In genomic region chr17:78046923-78047322, GRCh38 we compare ENCODE assay signal across 10 cellular contexts.
"Had no signal": no experiment of that assay in that cellular context is flagged by ENCODE, and none has a peak within 500 bp of the region (broad histone marks: within the 10 kb centered on the region; RNA-seq: fewer than 3 reads in every experiment).

No MANE protein-coding gene starts in this region.

- H3K27ac ChIP-seq: hepatocyte, parathyroid adenoma, thyroid gland had no signal

- H3K4me1 ChIP-seq: thyroid gland had no signal

- H3K27me3 ChIP-seq: hepatocyte, thyroid gland had no signal

- H3K4me3 ChIP-seq: hepatocyte, thyroid gland had no signal

- ATAC-seq: activated CD4-positive, CD25-positive, alpha-beta regulatory T cell treated with anti-CD3 and anti-CD28 coated beads, Interleukin-2, amount 50 U/mL, for 24 hours; stimulated activated effector memory CD8-positive, alpha-beta T cell treated with anti-CD3 and anti-CD28 coated beads, Interleukin-12 subunit alpha, Interleukin-12 subunit beta, amount 100 ng/mL, for 72 hours had no signal

- H3K4me3 Mint-ChIP-seq: activated T-helper 1 cell treated with anti-CD3 and anti-CD28 coated beads, Interleukin-12 subunit alpha, Interleukin-12 subunit beta, Interleukin-2, Interleukin-4 antibody, amounts not matched to agents 30 ng/mL and 10 ng/mL and 1 ng/mL, durations not matched to agents 14 hours and 24 hours and 36 hours; stimulated activated effector memory CD8-positive, alpha-beta T cell treated with anti-CD3 and anti-CD28 coated beads, Interleukin-12 subunit alpha, Interleukin-12 subunit beta, amount 100 ng/mL, for 72 hours had no signal

- H2AFZ ChIP-seq: hepatocyte, parathyroid adenoma had no signal

- H3K9ac ChIP-seq: parathyroid adenoma had no signal

- H3K9me3 ChIP-seq: thyroid gland had no signal

- H3K4me2 ChIP-seq: hepatocyte had no signal

- H3K9me3 Mint-ChIP-seq: activated T-helper 1 cell treated with anti-CD3 and anti-CD28 coated beads, Interleukin-12 subunit alpha, Interleukin-12 subunit beta, Interleukin-2, Interleukin-4 antibody, amounts not matched to agents 30 ng/mL and 10 ng/mL and 1 ng/mL, durations not matched to agents 14 hours and 24 hours and 36 hours; stimulated activated effector memory CD8-positive, alpha-beta T cell treated with anti-CD3 and anti-CD28 coated beads, Interleukin-12 subunit alpha, Interleukin-12 subunit beta, amount 100 ng/mL, for 72 hours had no signal

- DNase-seq: activated naive CD4-positive, alpha-beta T cell; aorta; islet precursor cell; retina; thyroid gland had no signal

- H3K27ac Mint-ChIP-seq: activated T-helper 1 cell treated with anti-CD3 and anti-CD28 coated beads, Interleukin-12 subunit alpha, Interleukin-12 subunit beta, Interleukin-2, Interleukin-4 antibody, amounts not matched to agents 30 ng/mL and 10 ng/mL and 1 ng/mL, durations not matched to agents 14 hours and 24 hours and 36 hours; stimulated activated effector memory CD8-positive, alpha-beta T cell treated with anti-CD3 and anti-CD28 coated beads, Interleukin-12 subunit alpha, Interleukin-12 subunit beta, amount 100 ng/mL, for 72 hours had no signal
